2 cellular contexts compared by ENCODE assay signal in the genomic region with DNA sequence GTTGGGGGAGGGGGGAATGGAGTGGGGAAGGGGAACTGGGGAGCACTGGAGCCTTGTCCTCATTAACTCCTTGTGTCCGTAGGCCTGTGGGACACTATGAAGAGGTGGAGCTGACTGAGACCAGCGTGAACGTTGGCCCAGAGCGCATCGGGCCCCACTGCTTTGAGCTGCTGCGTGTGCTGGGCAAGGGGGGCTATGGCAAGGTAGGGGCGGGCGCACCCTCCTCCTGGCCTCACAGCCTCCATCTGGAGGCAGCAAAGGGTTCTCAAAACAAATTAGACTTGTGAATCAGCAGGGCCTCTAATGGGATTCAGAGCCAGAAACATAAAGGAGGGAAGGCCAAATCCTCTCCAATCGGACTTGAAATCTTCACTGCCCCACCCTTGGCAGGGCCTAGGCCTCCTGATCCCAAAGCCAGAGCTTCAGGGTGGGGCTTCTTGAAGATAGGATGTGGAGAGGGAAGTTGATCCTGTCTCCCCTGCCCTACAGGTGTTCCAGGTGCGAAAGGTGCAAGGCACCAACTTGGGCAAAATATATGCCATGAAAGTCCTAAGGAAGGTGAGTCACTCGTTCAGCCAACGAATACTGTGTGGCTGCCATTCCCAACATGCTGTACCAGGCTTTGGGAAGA.
TF ChIP-seq lines count a peak whose summit lies in the region.

No MANE protein-coding gene starts in this region.

TF ChIP-seq in SK-N-SH, 30 proteins besides CTCF, POLR2A, EP300 and RAD21 (continued from another document):
- TF ChIP-seq RCOR1 (IDR thresholded peaks at IDR 0.05; ENCODE audit: low read length) = no peak
- no peak for TF ChIP-seq NFIC (IDR thresholded peaks at IDR 0.05; ENCODE audit: borderline replicate concordance)
- no peak for TF ChIP-seq YY1 (IDR thresholded peaks at IDR 0.05; ENCODE audit: low read depth)
- TF ChIP-seq TAF1 (IDR thresholded peaks at IDR 0.05; ENCODE audit: borderline replicate concordance, low read depth, low read length) = no peak
- no peak for TF ChIP-seq FOXM1 (IDR thresholded peaks at IDR 0.05; ENCODE audit: low read depth)
- TF ChIP-seq NRF1 (IDR thresholded peaks at IDR 0.05; ENCODE audit: low read depth, low read length) = no peak

TF ChIP-seq in SK-N-SH treated with all-trans-retinoic acid at 6 μM for 48 hours, 23 proteins besides CTCF, POLR2A, EP300 and RAD21 (continued from another document):
- TF ChIP-seq, protein P1, sequence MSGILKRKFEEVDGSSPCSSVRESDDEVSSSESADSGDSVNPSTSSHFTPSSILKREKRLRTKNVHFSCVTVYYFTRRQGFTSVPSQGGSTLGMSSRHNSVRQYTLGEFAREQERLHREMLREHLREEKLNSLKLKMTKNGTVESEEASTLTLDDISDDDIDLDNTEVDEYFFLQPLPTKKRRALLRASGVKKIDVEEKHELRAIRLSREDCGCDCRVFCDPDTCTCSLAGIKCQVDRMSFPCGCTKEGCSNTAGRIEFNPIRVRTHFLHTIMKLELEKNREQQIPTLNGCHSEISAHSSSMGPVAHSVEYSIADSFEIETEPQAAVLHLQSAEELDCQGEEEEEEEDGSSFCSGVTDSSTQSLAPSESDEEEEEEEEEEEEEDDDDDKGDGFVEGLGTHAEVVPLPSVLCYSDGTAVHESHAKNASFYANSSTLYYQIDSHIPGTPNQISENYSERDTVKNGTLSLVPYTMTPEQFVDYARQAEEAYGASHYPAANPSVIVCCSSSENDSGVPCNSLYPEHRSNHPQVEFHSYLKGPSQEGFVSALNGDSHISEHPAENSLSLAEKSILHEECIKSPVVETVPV (CRISPR knock-in tag; IDR thresholded peaks at IDR 0.05) = no peak
- TF ChIP-seq ZC3H10 (CRISPR knock-in tag; IDR thresholded peaks at IDR 0.05) (no peak), GLIS3 (CRISPR knock-in tag; IDR thresholded peaks at IDR 0.05) (no peak), ZNF8 (CRISPR knock-in tag; IDR thresholded peaks at IDR 0.05) (no peak), RARB (CRISPR knock-in tag; IDR thresholded peaks at IDR 0.05) (no peak), SNAI2 (CRISPR knock-in tag; IDR thresholded peaks at IDR 0.05) (no peak), PPARA (CRISPR knock-in tag; IDR thresholded peaks at IDR 0.05; ENCODE audit: borderline replicate concordance) (no peak), OSR1 (CRISPR knock-in tag; IDR thresholded peaks at IDR 0.05) (no peak), ZNF70 (CRISPR knock-in tag; IDR thresholded peaks at IDR 0.05) (no peak), BACH2 (CRISPR knock-in tag; IDR thresholded peaks at IDR 0.05; ENCODE audit: borderline replicate concordance) (no peak), PATZ1 (CRISPR knock-in tag; IDR thresholded peaks at IDR 0.05; ENCODE audit: borderline replicate concordance) (no peak), POU6F1 (CRISPR knock-in tag; IDR thresholded peaks at IDR 0.05; ENCODE audit: borderline replicate concordance, low read depth) (no peak), ZNF565 (CRISPR knock-in tag; conservative IDR thresholded peaks at IDR 0.05; ENCODE audit: low read depth) (no peak), CREB5 (CRISPR knock-in tag; IDR thresholded peaks at IDR 0.05; ENCODE audit: low read depth) (no peak), ISL1 (CRISPR knock-in tag; IDR thresholded peaks at IDR 0.05) (no peak)
